In the genomic region with DNA sequence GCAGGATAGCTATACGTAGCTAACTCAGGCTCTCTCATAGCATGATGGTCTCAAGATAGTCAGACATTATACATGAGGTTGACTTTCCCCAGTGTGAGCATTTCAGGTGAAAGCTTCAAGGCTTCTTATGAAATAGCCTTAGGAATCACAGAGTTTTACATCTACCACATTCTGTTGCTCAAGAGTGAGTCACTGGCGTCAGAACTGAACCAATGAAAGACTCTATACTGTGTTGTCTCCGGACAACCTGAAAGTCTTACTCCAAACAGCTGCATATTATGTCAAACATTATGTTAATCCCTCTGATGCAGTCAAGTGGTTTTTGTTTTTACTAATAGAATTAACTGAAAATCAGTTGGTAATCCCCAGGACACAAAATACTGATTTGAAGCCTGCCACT, we compare ENCODE assay signal across 28 cellular contexts.
A peak's percentile ranks its signal among the peaks of the same experiment; 100 is the strongest.
DNase-seq lines count a peak whose midpoint lies in the region; ATAC-seq and TF ChIP-seq lines count a peak whose summit lies in the region.
"Had no signal": no experiment of that assay in that cellular context is flagged by ENCODE, and none has a peak within 500 bp of the region (broad histone marks: within the 10 kb centered on the region; RNA-seq: fewer than 3 reads in every experiment).

No MANE protein-coding gene starts in this region.

- H3K79me2 ChIP-seq in PC-9 (ENCODE audit: low read depth), result no peaks in the 10 kb centered on the region

- no peak overlapping the region for H3K4me3 ChIP-seq in PC-9
- H3K4me3 ChIP-seq in right cardiac atrium (ENCODE audit: low read length), result no peak overlapping the region
- H3K4me3 ChIP-seq: A549, adrenal gland, cardiac muscle cell had no signal

- TF ChIP-seq CTCF in PC-9 (conservative IDR thresholded peaks at IDR 0.05), result no peak

- no peaks in the 10 kb centered on the region for H3K4me1 ChIP-seq in PC-9 (replicated peaks; ENCODE audit: insufficient read depth)
- H3K4me1 ChIP-seq in right cardiac atrium (ENCODE audit: control insufficient read depth, insufficient read depth, low read length), result no peaks in the 10 kb centered on the region
- H3K4me1 ChIP-seq: A549 had no signal

- H3K27ac ChIP-seq in PC-9 (no peak overlapping the region), right cardiac atrium (ENCODE audit: low read length) (no peak overlapping the region)
- H3K27ac ChIP-seq: A549, adrenal gland, cardiac muscle cell, HL-60, RWPE1 had no signal

- no peak overlapping the region for H3K4me2 ChIP-seq in PC-9
- H3K4me2 ChIP-seq: A549, SK-N-SH had no signal

- ATAC-seq in esophagus mucosa, result peak; percentile 51
- ATAC-seq in right cardiac atrium, result no peak
- ATAC-seq: A549; activated T-cell treated with anti-CD3 and anti-CD28 coated beads, Interleukin-2, amount 50 U/mL, for 72 hours; stimulated activated memory B cell treated with anti-CD40 and anti-IgM and Interleukin-4, amounts not matched to agents 10 μg/mL and 1 μg/mL and 100 μg/mL, for 72 hours had no signal

- 0 out of 2 replicates have a peak overlapping the region, but pooled peaks have one; percentile 18 for H2AFZ ChIP-seq in PC-9

- WGBS in right cardiac atrium, result 78% methylated on average over 3 of the region's 3 CpGs

- no peaks in the 10 kb centered on the region for H4K20me1 ChIP-seq in PC-9 (ENCODE audit: insufficient read depth)

- no peaks in the 10 kb centered on the region for H3K9me2 ChIP-seq in PC-9 (ENCODE audit: insufficient read depth)
- H3K9me2 ChIP-seq: SK-N-SH had no signal

- no TSS peak for BruUV-seq in PC-9 (replicated peaks; lab: Mats Ljungman, UMichigan)

- intact Hi-C loops in PC-9 (cut with micrococcal nuclease; ENCODE audit: unreplicated experiment), result loop anchor here (10.0 kb wide), 1 partner anchor 852 kb away; no protein-coding TSS in a partner anchor
- intact Hi-C loops in right cardiac atrium (cut with DNase I), result loop anchor here in 3 of 4 donors (5.0 kb wide), 2 partner anchors 299 to 304 kb away; no protein-coding TSS in a partner anchor

- CTCF ChIA-PET in PC-9 (lab: Charles Lee), result interaction anchor here (0.6 to 2.2 kb wide), 4 partner anchors 275 to 847 kb away, joined by 3 to 10 read pairs (median 5); no protein-coding TSS in a partner anchor

- H3K9me3 ChIP-seq in PC-9 (ENCODE audit: insufficient read depth, low read depth), result no peaks in the 10 kb centered on the region
- no peaks in the 10 kb centered on the region for H3K9me3 ChIP-seq in right cardiac atrium (ENCODE audit: control insufficient read depth, low read length)
- H3K9me3 ChIP-seq: A549, adrenal gland, SK-N-SH had no signal

- no peaks in the 10 kb centered on the region for H3F3A ChIP-seq in PC-9 (ENCODE audit: insufficient read depth, low read depth)

- H3K27me3 ChIP-seq in PC-9 (ENCODE audit: insufficient read depth, low read depth), result no peaks in the 10 kb centered on the region
- H3K27me3 ChIP-seq in right cardiac atrium (ENCODE audit: control insufficient read depth, insufficient read depth), result no peaks in the 10 kb centered on the region
- H3K27me3 ChIP-seq: adrenal gland, cardiac muscle cell had no signal

- POLR2A ChIA-PET in PC-9 (lab: Charles Lee; ENCODE audit: unreplicated experiment), result no interaction called here

- no peaks in the 10 kb centered on the region for H3K36me3 ChIP-seq in PC-9 (ENCODE audit: low read depth)
- H3K36me3 ChIP-seq: adrenal gland, cardiac muscle cell had no signal

- DNase-seq in A172 (ENCODE audit: low spot score) (peak; percentile 6), HPDE6-E6E7 (ENCODE audit: extremely low spot score) (peak; percentile 13), PC-9 (no peak), iPS-NIHi7 (ENCODE audit: extremely low spot score) (no peak), right cardiac atrium (no peak), C1 segment of cervical spinal cord (lab: John Stamatoyannopoulos, UW) (no peak)
- DNase-seq in effector CD8-positive, alpha-beta T cell (lab: John Stamatoyannopoulos, UW), result no peak
- DNase-seq: activated CD4-positive, alpha-beta T cell treated with anti-CD3 and anti-CD28 coated beads, Interleukin-2, amount 10 ng/mL, durations not matched to agents 24 days and 14 days; activated naive CD4-positive, alpha-beta T cell treated with Interleukin-2 at 50 U/mL for 16 hours; activated T-cell treated with anti-CD3 and anti-CD28 coated beads, Interleukin-2, amount 50 U/mL, for 72 hours; adrenal gland; COR-L47; DMS79; H7; head of caudate nucleus; NCI-H1417; NCI-H2107; NCI-H510A; nucleus accumbens; retina; SK-N-SH; stimulated activated CD4-positive, alpha-beta T cell treated with anti-CD3 and anti-CD28 coated beads, Interleukin-4, amount 100 ng/mL, for 1 hour had no signal

Comparison
In these comparisons a context has a peak if more than half of its experiments do, and no peak if none do; other contexts are left out.
1. DNase-seq: peak in A172 (single experiment) and HPDE6-E6E7 (single experiment); none in PC-9 (0 of 2), iPS-NIHi7 (single experiment), right cardiac atrium (0 of 3), effector CD8-positive, alpha-beta T cell (single experiment) and C1 segment of cervical spinal cord (0 of 14).